In genomic region chr2:241542278-241542605, GRCh38 we compare ENCODE assay signal across 19 cellular contexts. TPM values are rescaled to one million over a fixed set of nuclear protein-coding genes. Genes with fewer than 3 reads are reported as not detected.
DNase-seq lines count a peak whose midpoint lies in the region; ATAC-seq and TF ChIP-seq lines count a peak whose summit lies in the region.
"Had no signal": no experiment of that assay in that cellular context is flagged by ENCODE, and none has a peak within 500 bp of the region (broad histone marks: within the 10 kb centered on the region; RNA-seq: fewer than 3 reads in every experiment).

No MANE protein-coding gene starts in this region.

- H3K27ac Mint-ChIP-seq in natural killer cell treated with Interleukin-12 subunit alpha and Interleukin-12 subunit beta and Interleukin-15 and Interleukin-18, amount 100 ng/mL, for 72 hours, result no peak overlapping the region
- no peak overlapping the region for H3K27ac Mint-ChIP-seq in natural killer cell
- H3K27ac Mint-ChIP-seq: CD4-positive, CD25-positive, alpha-beta regulatory T cell; naive thymus-derived CD8-positive, alpha-beta T cell; progenitor cell of endocrine pancreas had no signal

- H3K4me3 ChIP-seq in heart left ventricle (peak overlapping the region in 3 of 12 donors; percentile 20 to 54 (median 47)), lung (no peak overlapping the region), esophagus muscularis mucosa (no peak overlapping the region)

- H3K36me3 ChIP-seq in heart left ventricle, result no peaks in the 10 kb centered on the region
- no peaks in the 10 kb centered on the region for H3K36me3 ChIP-seq in lung (ENCODE audit: control insufficient read depth in 2 of 2, insufficient read depth in 2 of 2, low read length in 2 of 2)
- H3K36me3 ChIP-seq in esophagus muscularis mucosa, result no peaks in the 10 kb centered on the region
- H3K36me3 ChIP-seq: thoracic aorta had no signal

- TF ChIP-seq EP300 in esophagus muscularis mucosa (IDR thresholded peaks at IDR 0.05), result no peak

- no peaks in the 10 kb centered on the region for H3K36me3 Mint-ChIP-seq in natural killer cell treated with Interleukin-12 subunit alpha and Interleukin-12 subunit beta and Interleukin-15 and Interleukin-18, amount 100 ng/mL, for 72 hours
- no peaks in the 10 kb centered on the region for H3K36me3 Mint-ChIP-seq in natural killer cell
- H3K36me3 Mint-ChIP-seq: CD4-positive, CD25-positive, alpha-beta regulatory T cell; naive thymus-derived CD8-positive, alpha-beta T cell had no signal

- peaks cover 0 to 28% (median 6%) of the 10 kb centered on the region in 9 donors for H3K27me3 ChIP-seq in heart left ventricle
- no peaks in the 10 kb centered on the region for H3K27me3 ChIP-seq in lung (ENCODE audit: control insufficient read depth, insufficient read depth)
- peaks cover 0 to 44% (median 15%) of the 10 kb centered on the region in 4 donors for H3K27me3 ChIP-seq in esophagus muscularis mucosa

- H3K4me3 Mint-ChIP-seq in natural killer cell treated with Interleukin-12 subunit alpha and Interleukin-12 subunit beta and Interleukin-15 and Interleukin-18, amount 100 ng/mL, for 72 hours, result no peak overlapping the region
- no peak overlapping the region for H3K4me3 Mint-ChIP-seq in natural killer cell
- H3K4me3 Mint-ChIP-seq: CD4-positive, CD25-positive, alpha-beta regulatory T cell had no signal

- H3K4me1 Mint-ChIP-seq in natural killer cell treated with Interleukin-12 subunit alpha and Interleukin-12 subunit beta and Interleukin-15 and Interleukin-18, amount 100 ng/mL, for 72 hours (ENCODE audit: low read depth in 2 of 2), result peaks cover 0 to 3% of the 10 kb centered on the region in 2 donors
- H3K4me1 Mint-ChIP-seq in natural killer cell, result peaks cover 4 to 5% of the 10 kb centered on the region in 2 donors

- TF ChIP-seq CTCF in natural killer cell (IDR thresholded peaks at IDR 0.05) (no peak), heart left ventricle (IDR thresholded peaks at IDR 0.05) (no peak), lung (IDR thresholded peaks at IDR 0.05; ENCODE audit: control extremely low read depth, extremely low read depth) (no peak), esophagus muscularis mucosa (IDR thresholded peaks at IDR 0.05) (no peak)

- ATAC-seq in natural killer cell treated with Interleukin-12 subunit alpha and Interleukin-12 subunit beta and Interleukin-15 and Interleukin-18, amount 100 ng/mL, for 72 hours, result no peak
- ATAC-seq in natural killer cell, result no peak
- ATAC-seq in heart left ventricle, result peak; percentile 53 to 66 (median 58)
- no peak for ATAC-seq in lung (ENCODE audit: insufficient read depth, low FRiP score)
- ATAC-seq in HG03196 (IDR thresholded peaks at IDR 0.05; ENCODE audit: unreplicated experiment), result no peak
- ATAC-seq: naive thymus-derived CD8-positive, alpha-beta T cell had no signal

- H3K4me1 ChIP-seq in heart left ventricle (peaks cover 0 to 37% (median 20%) of the 10 kb centered on the region in 12 donors), lung (ENCODE audit: control insufficient read depth in 2 of 2, insufficient read depth in 2 of 2, low read length in 2 of 2) (peaks cover 0 to 20% of the 10 kb centered on the region in 2 donors), esophagus muscularis mucosa (peaks cover 19 to 39% (median 32%) of the 10 kb centered on the region in 4 donors)

- H3K27ac ChIP-seq in heart left ventricle, result peak overlapping the region in 1 of 12 donors; percentile 79
- no peak overlapping the region for H3K27ac ChIP-seq in lung (ENCODE audit: low read depth in 1 of 2, low read length in 1 of 2)
- H3K27ac ChIP-seq in esophagus muscularis mucosa (replicated peaks in 1 of 4), result no peak overlapping the region
- H3K27ac ChIP-seq: thoracic aorta had no signal

- no peak for TF ChIP-seq POLR2A in heart left ventricle (IDR thresholded peaks at IDR 0.05)
- TF ChIP-seq POLR2A in esophagus muscularis mucosa (IDR thresholded peaks at IDR 0.05; ENCODE audit: low read depth), result no peak

- peak; percentile 37 for DNase-seq in natural killer cell treated with Interleukin-12 subunit alpha and Interleukin-12 subunit beta and Interleukin-15 and Interleukin-18, amount 100 ng/mL, for 72 hours (ENCODE audit: low spot score)
- DNase-seq in natural killer cell (no peak), heart left ventricle (peak in 3 of 5 donors; percentile 34 to 65 (median 62)), lung (ENCODE audit: low spot score) (peak; percentile 67), esophagus muscularis mucosa (ENCODE audit: extremely low spot score) (no peak)
- no peak for DNase-seq in stimulated activated naive CD4-positive, alpha-beta T cell treated with Interleukin-2 at 50 U/mL for 16 hours (lab: John Stamatoyannopoulos, UW)
- DNase-seq in stimulated activated naive CD4-positive, alpha-beta T cell (lab: John Stamatoyannopoulos, UW), result no peak
- DNase-seq: activated CD4-positive, alpha-beta T cell treated with anti-CD3 and anti-CD28 coated beads, Interleukin-2, amount 50 U/mL, for 4 hours; activated naive CD4-positive, alpha-beta T cell; CD4-positive, CD25-positive, alpha-beta regulatory T cell; foreskin fibroblast; MV-4-11; NCI-H187 treated with DMSO at 0.1 percent for 48 hours; NCI-H446 treated with DMSO at 0.1 percent for 48 hours; T-helper 1 cell had no signal

- peaks cover 7 to 8% of the 10 kb centered on the region in 2 donors for H3K27me3 Mint-ChIP-seq in natural killer cell treated with Interleukin-12 subunit alpha and Interleukin-12 subunit beta and Interleukin-15 and Interleukin-18, amount 100 ng/mL, for 72 hours
- peaks cover 0 to 10% of the 10 kb centered on the region in 2 donors for H3K27me3 Mint-ChIP-seq in natural killer cell (ENCODE audit: low read depth in 2 of 2)

- WGBS in heart left ventricle, 4 donors, result 70 to 81% (median 73%) methylated on average over 10 to 15 of the region's 15 CpGs
- WGBS in lung, 2 donors, result 58 to 64% methylated on average over 15 of the region's 15 CpGs
- 94% methylated on average over 4 of the region's 15 CpGs for WGBS in esophagus muscularis mucosa

- intact Hi-C loops in natural killer cell (cut with micrococcal nuclease) (no loop called here), heart left ventricle (cut with DNase I) (no loop called here), esophagus muscularis mucosa (cut with DNase I) (no loop called here)

- H3K9me3 Mint-ChIP-seq in natural killer cell treated with Interleukin-12 subunit alpha and Interleukin-12 subunit beta and Interleukin-15 and Interleukin-18, amount 100 ng/mL, for 72 hours, result no peaks in the 10 kb centered on the region
- no peaks in the 10 kb centered on the region for H3K9me3 Mint-ChIP-seq in natural killer cell
- H3K9me3 Mint-ChIP-seq: naive thymus-derived CD8-positive, alpha-beta T cell had no signal

- H3K9me3 ChIP-seq in heart left ventricle (no peaks in the 10 kb centered on the region), lung (ENCODE audit: control insufficient read depth in 2 of 2, insufficient read depth in 1 of 2, low read length in 1 of 2) (peaks cover 0 to 5% of the 10 kb centered on the region in 2 donors), esophagus muscularis mucosa (no peaks in the 10 kb centered on the region)
- H3K9me3 ChIP-seq: thoracic aorta had no signal

RNA-seq across cellular contexts. Expression of gene BOK, which starts 16.3 kb away (rescaled TPM):
- total RNA-seq in natural killer cell treated with Interleukin-12 subunit alpha and Interleukin-12 subunit beta and Interleukin-15 and Interleukin-18, amount 100 ng/mL, for 72 hours, result 1 to 10 TPM; 1.0 to 2.2 TPM
- 10 to 100 TPM; 11.0 to 23.7 (median 19.6) TPM for total RNA-seq in natural killer cell
- total RNA-seq in heart left ventricle, result 10 to 100 TPM in 3 of 9 donors, 1 to 10 TPM in 6; 1.7 to 22.3 (median 8.4) TPM
- polyA plus RNA-seq in heart left ventricle, result 1 to 10 TPM; 1.4 to 9.6 TPM
- 10 to 100 TPM; 11.8 to 44.3 TPM for total RNA-seq in lung
- 10 to 100 TPM; 26.8 to 31.5 TPM for polyA plus RNA-seq in lung
- 100 to 1,000 TPM in 1 of 4 donors, 10 to 100 TPM in 3; 55.8 to 118 (median 73.7) TPM for total RNA-seq in esophagus muscularis mucosa
- total RNA-seq: CD4-positive, CD25-positive, alpha-beta regulatory T cell; naive thymus-derived CD8-positive, alpha-beta T cell had no signal
- polyA plus RNA-seq: CD4-positive, CD25-positive, alpha-beta regulatory T cell had no signal

RNA-seq across cellular contexts. Expression of gene STK25, which starts 33.9 kb away (rescaled TPM):
- total RNA-seq in natural killer cell treated with Interleukin-12 subunit alpha and Interleukin-12 subunit beta and Interleukin-15 and Interleukin-18, amount 100 ng/mL, for 72 hours, result 100 to 1,000 TPM; 110 to 169 TPM
- 100 to 1,000 TPM; 110 to 140 (median 135) TPM for total RNA-seq in natural killer cell
- 100 to 1,000 TPM in 4 of 9 donors, 10 to 100 TPM in 5; 76.8 to 186 (median 94.7) TPM for total RNA-seq in heart left ventricle
- polyA plus RNA-seq in heart left ventricle, result 100 to 1,000 TPM in 1 of 2 donors, 10 to 100 TPM in 1; 94.8 to 156 TPM
- 100 to 1,000 TPM; 141 to 182 TPM for total RNA-seq in lung
- polyA plus RNA-seq in lung, result 100 to 1,000 TPM; 126 to 130 TPM
- 100 to 1,000 TPM; 127 to 220 (median 153) TPM for total RNA-seq in esophagus muscularis mucosa

Comparison
In these comparisons a context has a peak if more than half of its experiments do, and no peak if none do; other contexts are left out.
1. DNase-seq: peak in natural killer cell treated with Interleukin-12 subunit alpha and Interleukin-12 subunit beta and Interleukin-15 and Interleukin-18, amount 100 ng/mL, for 72 hours (single experiment), heart left ventricle (3 of 5) and lung (single experiment); none in natural killer cell (single experiment), stimulated activated naive CD4-positive, alpha-beta T cell treated with Interleukin-2 at 50 U/mL for 16 hours (single experiment), esophagus muscularis mucosa (single experiment) and stimulated activated naive CD4-positive, alpha-beta T cell (0 of 6).
2. ATAC-seq: peak in heart left ventricle (4 of 4); none in natural killer cell treated with Interleukin-12 subunit alpha and Interleukin-12 subunit beta and Interleukin-15 and Interleukin-18, amount 100 ng/mL, for 72 hours (0 of 2), natural killer cell (0 of 3), lung (single experiment) and HG03196 (single experiment).